In genomic region chr6:158999154-158999668, GRCh38 we compare ENCODE assay signal across 9 cellular contexts. TPM values are rescaled to one million over a fixed set of nuclear protein-coding genes. Genes with fewer than 3 reads are reported as not detected.
A peak's percentile ranks its signal among the peaks of the same experiment; 100 is the strongest.
DNase-seq lines count a peak whose midpoint lies in the region; ATAC-seq and TF ChIP-seq lines count a peak whose summit lies in the region.
"Had no signal": no experiment of that assay in that cellular context is flagged by ENCODE, and none has a peak within 500 bp of the region (broad histone marks: within the 10 kb centered on the region; RNA-seq: fewer than 3 reads in every experiment).

No MANE protein-coding gene starts in this region.

- 0 out of 2 replicates have a peak, but pooled peaks cover 4% of the 10 kb centered on the region for H3K4me1 ChIP-seq in iPS DF 6.9 (ENCODE audit: control insufficient read depth, insufficient read depth, low read length)
- peaks cover 7% of the 10 kb centered on the region for H3K4me1 ChIP-seq in smooth muscle cell (ENCODE audit: low read depth)

- peak; percentile 10 for DNase-seq in Ammon's horn (ENCODE audit: low spot score)
- no peak for DNase-seq in iPS DF 6.9 (ENCODE audit: low read depth, low spot score)
- no peak for DNase-seq in smooth muscle cell (lab: John Stamatoyannopoulos, UW; ENCODE audit: unreplicated experiment)
- no peak for DNase-seq in stimulated activated CD4-positive, alpha-beta T cell treated with anti-CD3 and anti-CD28 coated beads, Interleukin-1b, Interleukin-23, amount 100 ng/mL, for 48 hours
- DNase-seq in inferior parietal cortex (ENCODE audit: extremely low spot score) = no peak

- peak overlapping the region; percentile 78 for H3K9ac ChIP-seq in smooth muscle cell (ENCODE audit: low read depth)

- H3K79me2 ChIP-seq in smooth muscle cell (ENCODE audit: low read depth) = peaks cover 14% of the 10 kb centered on the region

- H3K4me3 ChIP-seq in iPS DF 6.9 (ENCODE audit: low read length) (peak overlapping the region; percentile 58; the same call in 1 of the 2 replicates), smooth muscle cell (peak overlapping the region; percentile 78)

- H4K20me1 ChIP-seq in smooth muscle cell (ENCODE audit: low read depth) = no peaks in the 10 kb centered on the region

- H3K4me1 Mint-ChIP-seq in activated T-helper 17 cell treated with anti-CD3 and anti-CD28 coated beads, Interleukin-2, amount 50 U/mL, for 72 hours = peaks cover 33% of the 10 kb centered on the region

- H3K27ac ChIP-seq in iPS DF 6.9 (ENCODE audit: low read length) = no peak overlapping the region
- peak overlapping the region; percentile 82 for H3K27ac ChIP-seq in smooth muscle cell (ENCODE audit: low read depth)

- ATAC-seq in GM19372 (IDR thresholded peaks at IDR 0.05; ENCODE audit: low read depth, unreplicated experiment) (peak; percentile 39), HG03457 (IDR thresholded peaks at IDR 0.05; ENCODE audit: unreplicated experiment) (peak; percentile 26)
- peak; percentile 42 for ATAC-seq in activated T-helper 17 cell treated with anti-CD3 and anti-CD28 coated beads, Interleukin-2, amount 50 U/mL, for 72 hours (replicated peaks)

- no peaks in the 10 kb centered on the region for H3K27me3 ChIP-seq in iPS DF 6.9 (ENCODE audit: control insufficient read depth, insufficient read depth, low read length)
- H3K27me3 ChIP-seq in smooth muscle cell (ENCODE audit: low read depth) = no peaks in the 10 kb centered on the region

- H3F3A ChIP-seq in smooth muscle cell (ENCODE audit: low read depth) = peaks cover 4% of the 10 kb centered on the region

- TF ChIP-seq CTCF in smooth muscle cell (IDR thresholded peaks at IDR 0.05; ENCODE audit: borderline replicate concordance, insufficient read depth, poor library complexity, severe bottlenecking) = no peak

- peak overlapping the region; percentile 96 for H3K4me3 Mint-ChIP-seq in activated T-helper 17 cell treated with anti-CD3 and anti-CD28 coated beads, Interleukin-2, amount 50 U/mL, for 72 hours

- H3K4me2 ChIP-seq in smooth muscle cell = peak overlapping the region; percentile 87

- H3K9me3 ChIP-seq in iPS DF 6.9 (ENCODE audit: control insufficient read depth, insufficient read depth, low read length) (no peaks in the 10 kb centered on the region), smooth muscle cell (replicated peaks; ENCODE audit: low read depth) (no peaks in the 10 kb centered on the region)

- no peaks in the 10 kb centered on the region for H3K9me3 Mint-ChIP-seq in activated T-helper 17 cell treated with anti-CD3 and anti-CD28 coated beads, Interleukin-2, amount 50 U/mL, for 72 hours

- no CpG with 5 or more reads among the region's 26 CpGs for WGBS in iPS DF 6.9 (ENCODE audit: insufficient coverage, insufficient read length)
- WGBS in smooth muscle cell (ENCODE audit: low lambda C conversion rate) = 1% methylated on average over 26 of the region's 26 CpGs

- no peaks in the 10 kb centered on the region for H3K36me3 ChIP-seq in iPS DF 6.9 (ENCODE audit: control insufficient read depth, insufficient read depth, low read length)
- H3K36me3 ChIP-seq in smooth muscle cell (ENCODE audit: low read depth) = no peaks in the 10 kb centered on the region

- no peaks in the 10 kb centered on the region for H3K27me3 Mint-ChIP-seq in activated T-helper 17 cell treated with anti-CD3 and anti-CD28 coated beads, Interleukin-2, amount 50 U/mL, for 72 hours

- H3K36me3 Mint-ChIP-seq in activated T-helper 17 cell treated with anti-CD3 and anti-CD28 coated beads, Interleukin-2, amount 50 U/mL, for 72 hours (ENCODE audit: low read depth) = peaks cover 17% of the 10 kb centered on the region

- H3K27ac Mint-ChIP-seq in activated T-helper 17 cell treated with anti-CD3 and anti-CD28 coated beads, Interleukin-2, amount 50 U/mL, for 72 hours = peak overlapping the region; percentile 94

- peak overlapping the region; percentile 52 for H2AFZ ChIP-seq in smooth muscle cell (ENCODE audit: low read depth)

RNA-seq across cellular contexts. Expression of gene RSPH3, which starts 0.8 kb away (rescaled TPM):
- 10 to 100 TPM in 1 of 2 donors, 1 to 10 TPM in 1; 2.4 to 15.9 TPM for total RNA-seq in activated T-helper 17 cell treated with anti-CD3 and anti-CD28 coated beads, Interleukin-2, amount 50 U/mL, for 72 hours
- total RNA-seq in smooth muscle cell = 6.8 and 7.5 TPM in 2 replicates
- 7.1 and 7.7 TPM in 2 replicates for polyA plus RNA-seq in smooth muscle cell

RNA-seq across cellular contexts. Expression of gene TAGAP, which starts 45.6 kb away (rescaled TPM):
- total RNA-seq in activated T-helper 17 cell treated with anti-CD3 and anti-CD28 coated beads, Interleukin-2, amount 50 U/mL, for 72 hours = 10 to 100 TPM; 11.7 to 80.7 TPM
- not detected in 2 replicates for total RNA-seq in smooth muscle cell
- polyA plus RNA-seq in smooth muscle cell = not detected in 2 replicates
- total RNA-seq: LHCN-M2 had no signal

Comparison
In these comparisons a context has a peak if more than half of its experiments do, and no peak if none do; other contexts are left out.
1. RNA of gene TAGAP, which starts 45.6 kb away (total RNA-seq): 11.7 to 80.7 TPM in activated T-helper 17 cell treated with anti-CD3 and anti-CD28 coated beads, Interleukin-2, amount 50 U/mL, for 72 hours; not detected in smooth muscle cell; every median in the first group is over 10 times any median in the second.
2. Peak in every context shown above with its lines, with median percentiles within 50 percentile points of each other: ATAC-seq.